In the genomic region with DNA sequence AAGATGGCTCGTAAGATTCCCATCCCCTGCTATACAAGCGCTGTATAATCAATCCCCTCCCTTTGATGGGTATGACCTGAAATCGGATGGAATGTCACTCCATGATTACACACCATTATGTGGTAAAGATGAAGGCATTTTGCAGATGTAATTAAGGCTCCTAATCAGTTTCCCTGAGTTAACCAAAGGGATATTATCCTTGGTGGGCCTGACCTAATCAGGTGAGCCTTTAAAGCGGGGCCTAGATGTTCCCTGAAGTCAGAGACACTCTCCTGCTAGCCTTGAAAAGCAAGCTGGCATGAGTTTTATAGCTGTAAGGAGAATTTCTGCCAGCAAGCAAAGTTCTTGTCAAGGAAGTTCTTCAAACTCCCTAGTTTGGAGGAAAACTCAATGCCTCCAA, we compare ENCODE assay signal across 31 cellular contexts.
DNase-seq lines count a peak whose midpoint lies in the region; ATAC-seq, FAIRE-seq and TF ChIP-seq lines count a peak whose summit lies in the region.
"Had no signal": no experiment of that assay in that cellular context is flagged by ENCODE, and none has a peak within 500 bp of the region (broad histone marks: within the 10 kb centered on the region; RNA-seq: fewer than 3 reads in every experiment).

No MANE protein-coding gene starts in this region.

- FAIRE-seq in K562 (lab: Jason Lieb, UNC), result no peak
- FAIRE-seq: A549, GM12891, H54, HepG2 had no signal

- in situ Hi-C loops in K562 (cut with MboI), result no loop called here

- H3K23ac ChIP-seq in trophoblast cell (ENCODE audit: low read length), result no peak overlapping the region

- no peak overlapping the region for H2AFZ ChIP-seq in K562 (ENCODE audit: low read depth, low read length)
- no peak overlapping the region for H2AFZ ChIP-seq in trophoblast cell (ENCODE audit: insufficient read depth, low read length, poor library complexity)
- H2AFZ ChIP-seq in PC-9, result no peak overlapping the region

- H4K91ac ChIP-seq in trophoblast cell (ENCODE audit: low read depth, low read length), result peak overlapping the region; percentile 73

- H3K36me3 ChIP-seq in HEK293 (ENCODE audit: control insufficient read depth in 2 of 2, insufficient read depth in 1 of 2, low read length in 2 of 2) (no peaks in the 10 kb centered on the region), K562 (ENCODE audit: control insufficient read depth, insufficient read depth, low read length) (no peaks in the 10 kb centered on the region), trophoblast cell (ENCODE audit: control insufficient read depth in 1 of 2, insufficient read depth in 2 of 2, low read length in 2 of 2) (no peaks in the 10 kb centered on the region), colonic mucosa (no peaks in the 10 kb centered on the region), PC-9 (ENCODE audit: low read depth) (no peaks in the 10 kb centered on the region)
- H3K36me3 ChIP-seq: SJCRH30 had no signal

- H2AK5ac ChIP-seq in trophoblast cell (ENCODE audit: low read length), result no peak overlapping the region

- no peaks in the 10 kb centered on the region for H3K9me1 ChIP-seq in K562 (ENCODE audit: control insufficient read depth, insufficient read depth, low read length)

- H3K4me3 ChIP-seq in HEK293 (ENCODE audit: low read depth, low read length) (no peak overlapping the region), K562 (no peak overlapping the region), trophoblast cell (ENCODE audit: low read depth, low read length) (no peak overlapping the region), colonic mucosa (no peak overlapping the region), PC-9 (no peak overlapping the region)
- H3K4me3 ChIP-seq: A549, SJCRH30 had no signal

- peak overlapping the region; percentile 88 for H2BK12ac ChIP-seq in trophoblast cell (ENCODE audit: low read length)

- H4K8ac ChIP-seq in trophoblast cell (ENCODE audit: low read depth, low read length), result no peak overlapping the region

- TF ChIP-seq CTCF in HEK293 (tag by site-specific recombination; IDR thresholded peaks at IDR 0.05) (no peak), K562 (IDR thresholded peaks at IDR 0.05 in 2 of 3, conservative IDR thresholded peaks at IDR 0.05 in 1 of 3; ENCODE audit: insufficient read depth in 2 of 3, low read depth in 1 of 3, low read length in 3 of 3) (no peak), foreskin keratinocyte (conservative IDR thresholded peaks at IDR 0.05) (no peak), colonic mucosa (IDR thresholded peaks at IDR 0.05) (no peak), PC-9 (conservative IDR thresholded peaks at IDR 0.05) (no peak)

- no peaks in the 10 kb centered on the region for H3F3A ChIP-seq in PC-9 (ENCODE audit: insufficient read depth, low read depth)

- no peak overlapping the region for H2BK120ac ChIP-seq in trophoblast cell (ENCODE audit: insufficient read depth, low read length, poor library complexity)

- no peaks in the 10 kb centered on the region for H3K27me3 ChIP-seq in K562 (ENCODE audit: control insufficient read depth in 2 of 2, insufficient read depth in 2 of 2, low read length in 2 of 2)
- no peaks in the 10 kb centered on the region for H3K27me3 ChIP-seq in foreskin keratinocyte
- no peaks in the 10 kb centered on the region for H3K27me3 ChIP-seq in trophoblast cell (ENCODE audit: insufficient read depth, low read length)
- H3K27me3 ChIP-seq in colonic mucosa, result no peaks in the 10 kb centered on the region
- H3K27me3 ChIP-seq in PC-9 (ENCODE audit: insufficient read depth, low read depth), result no peaks in the 10 kb centered on the region
- H3K27me3 ChIP-seq: SJCRH30 had no signal

- TF ChIP-seq RAD21 in K562 (CRISPR knock-in tag; conservative IDR thresholded peaks at IDR 0.05 in 1 of 2, IDR thresholded peaks at IDR 0.05 in 1 of 2), result no peak

- H3K9ac ChIP-seq in K562 (ENCODE audit: insufficient read depth in 1 of 2, low read depth in 2 of 2, low read length in 2 of 2) (no peak overlapping the region), trophoblast cell (ENCODE audit: low read length) (no peak overlapping the region), colonic mucosa (ENCODE audit: low read depth in 2 of 2, low read length in 2 of 2) (no peak overlapping the region)

- H3K4ac ChIP-seq in trophoblast cell (ENCODE audit: low read depth, low read length), result no peak overlapping the region

- H3K9me2 ChIP-seq in PC-9 (ENCODE audit: insufficient read depth), result no peaks in the 10 kb centered on the region

- no peak for ATAC-seq in K562
- no peak for ATAC-seq in foreskin keratinocyte
- ATAC-seq in esophagus mucosa, result no peak
- ATAC-seq: A549; CD8-positive, alpha-beta T cell; HepG2; PC-3; Right ventricle myocardium inferior; SK-N-SH treated with all-trans-retinoic acid at 6 μM for 48 hours had no signal

- TF ChIP-seq EP300 in K562 (IDR thresholded peaks at IDR 0.05; ENCODE audit: low read length), result no peak

- H3K79me1 ChIP-seq in trophoblast cell (ENCODE audit: low read length), result peaks cover 19% of the 10 kb centered on the region

- no peaks in the 10 kb centered on the region for H3K9me3 ChIP-seq in HEK293 (ENCODE audit: control insufficient read depth, insufficient read depth, low read depth, low read length)
- no peaks in the 10 kb centered on the region for H3K9me3 ChIP-seq in K562 (replicated peaks; ENCODE audit: control insufficient read depth, insufficient read depth, low read depth, low read length)
- no peaks in the 10 kb centered on the region for H3K9me3 ChIP-seq in trophoblast cell (ENCODE audit: insufficient read depth, low read depth, low read length)
- no peaks in the 10 kb centered on the region for H3K9me3 ChIP-seq in colonic mucosa
- no peaks in the 10 kb centered on the region; the same call in 1 of the 2 replicates for H3K9me3 ChIP-seq in PC-9 (ENCODE audit: insufficient read depth, low read depth)
- H3K9me3 ChIP-seq: A549, Caco-2, SJCRH30 had no signal

- intact Hi-C loops in K562 (cut with micrococcal nuclease), result no loop called here
- intact Hi-C loops in colonic mucosa (cut with DNase I), result no loop called here
- intact Hi-C loops in PC-9 (cut with micrococcal nuclease; ENCODE audit: unreplicated experiment), result no loop called here

- H3K14ac ChIP-seq in trophoblast cell (ENCODE audit: low read length), result no peak overlapping the region

- H4K20me1 ChIP-seq in K562 (replicated peaks; ENCODE audit: control insufficient read depth, insufficient read depth, low read length) (no peaks in the 10 kb centered on the region), PC-9 (ENCODE audit: insufficient read depth) (no peaks in the 10 kb centered on the region)

- H3K27ac ChIP-seq in HEK293 (ENCODE audit: extremely low read depth, low read depth, low read length), result no peak overlapping the region
- H3K27ac ChIP-seq in K562 (ENCODE audit: extremely low read depth, low read depth, low read length), result no peak overlapping the region
- peak overlapping the region; percentile 70 for H3K27ac ChIP-seq in foreskin keratinocyte
- no peak overlapping the region for H3K27ac ChIP-seq in trophoblast cell (ENCODE audit: low read depth, low read length)
- no peak overlapping the region for H3K27ac ChIP-seq in colonic mucosa
- no peak overlapping the region for H3K27ac ChIP-seq in PC-9
- H3K27ac ChIP-seq: C4-2B, SJCRH30 had no signal

- TF ChIP-seq POLR2A in K562 (conservative IDR thresholded peaks at IDR 0.05), result no peak

- peak overlapping the region; percentile 44 for H2BK5ac ChIP-seq in trophoblast cell (ENCODE audit: low read depth, low read length, poor library complexity)

- H3K79me2 ChIP-seq in K562 (ENCODE audit: control insufficient read depth, insufficient read depth, low read length) (no peaks in the 10 kb centered on the region), trophoblast cell (ENCODE audit: control insufficient read depth, insufficient read depth, low read length, poor library complexity) (no peaks in the 10 kb centered on the region), PC-9 (ENCODE audit: low read depth) (no peaks in the 10 kb centered on the region)

- H3K4me2 ChIP-seq in K562 (ENCODE audit: insufficient read depth, low read length) (no peak overlapping the region), trophoblast cell (ENCODE audit: low read length) (no peak overlapping the region), PC-9 (no peak overlapping the region)
- H3K4me2 ChIP-seq: A549 had no signal

- CTCF ChIA-PET in HEK293 (lab: Yijun Ruan, JAX), result no interaction called here
- CTCF ChIA-PET in K562 (lab: Yijun Ruan, JAX; ENCODE audit: low intra/inter-chr PET ratio), result no interaction called here
- CTCF ChIA-PET in PC-9 (lab: Charles Lee), result no interaction called here

- H4K12ac ChIP-seq in trophoblast cell (ENCODE audit: low read depth, low read length), result no peak overlapping the region

- H3K4me1 ChIP-seq in HEK293 (ENCODE audit: control insufficient read depth, insufficient read depth, low read length) (no peaks in the 10 kb centered on the region; the same call in 1 of the 2 replicates), K562 (replicated peaks in 1 of 2; ENCODE audit: control insufficient read depth in 2 of 2, insufficient read depth in 2 of 2, low read length in 2 of 2) (no peaks in the 10 kb centered on the region), foreskin keratinocyte (peaks cover 48% of the 10 kb centered on the region), trophoblast cell (ENCODE audit: control insufficient read depth in 1 of 2, insufficient read depth in 2 of 2, low read length in 2 of 2) (peaks cover 3 to 6% of the 10 kb centered on the region in 2 experiments), colonic mucosa (no peaks in the 10 kb centered on the region), PC-9 (replicated peaks; ENCODE audit: insufficient read depth) (peaks cover 6% of the 10 kb centered on the region)
- H3K4me1 ChIP-seq: Caco-2 had no signal

- POLR2A ChIA-PET in HEK293 (lab: Yijun Ruan, JAX), result no interaction called here
- POLR2A ChIA-PET in K562 (lab: Yijun Ruan, JAX), result no interaction called here
- POLR2A ChIA-PET in PC-9 (lab: Charles Lee; ENCODE audit: unreplicated experiment), result no interaction called here

- BruUV-seq in K562 (replicated peaks; lab: Mats Ljungman, UMichigan) (no TSS peak), PC-9 (replicated peaks; lab: Mats Ljungman, UMichigan) (no TSS peak)

- no peak overlapping the region for H3K18ac ChIP-seq in trophoblast cell (ENCODE audit: low read length)

- 70% methylated on average over 4 of the region's 4 CpGs for WGBS in K562 (ENCODE audit: insufficient coverage, low coverage, missing lambda C conversion rate)
- no CpG with 5 or more reads among the region's 4 CpGs for WGBS in trophoblast cell (ENCODE audit: extremely low coverage, insufficient coverage, insufficient read length)

- DNase-seq in K562 (ENCODE audit: extremely low read depth in 1 of 4, low spot score in 3 of 4), result no peak
- DNase-seq in foreskin keratinocyte, result no peak
- DNase-seq in trophoblast cell, result no peak
- DNase-seq in Ammon's horn (ENCODE audit: low spot score), result no peak
- no peak for DNase-seq in colonic mucosa
- DNase-seq in PC-9, result no peak
- DNase-seq: AML-193; Caco-2; CD8-positive, alpha-beta T cell; EL; GF-D8; KBM-7; MV-4-11; NCI-H1105; NCI-H146; NCI-H2029; NCI-H446 treated with DMSO at 0.1 percent for 48 hours; NCI-H526; NCI-H82; NK-92 treated with Interleukin-12 subunit alpha and Interleukin-12 subunit beta, amount 100 ng/mL, for 24 hours; PC-3; SJCRH30 had no signal

TF ChIP-seq in K562, 482 proteins besides CTCF, POLR2A, EP300 and RAD21:
- TF ChIP-seq ZNF134 (CRISPR knock-in tag; conservative IDR thresholded peaks at IDR 0.05) (peak; percentile 96), PTRF (tag; IDR thresholded peaks at IDR 0.05) (no peak), SLC30A9 (CRISPR knock-in tag; IDR thresholded peaks at IDR 0.05) (no peak), GATA2 (CRISPR knock-in tag; IDR thresholded peaks at IDR 0.05) (no peak)
TF ChIP-seq in K562: peak in this region for 1.
